22 cellular contexts compared by ENCODE assay signal in the genomic region with DNA sequence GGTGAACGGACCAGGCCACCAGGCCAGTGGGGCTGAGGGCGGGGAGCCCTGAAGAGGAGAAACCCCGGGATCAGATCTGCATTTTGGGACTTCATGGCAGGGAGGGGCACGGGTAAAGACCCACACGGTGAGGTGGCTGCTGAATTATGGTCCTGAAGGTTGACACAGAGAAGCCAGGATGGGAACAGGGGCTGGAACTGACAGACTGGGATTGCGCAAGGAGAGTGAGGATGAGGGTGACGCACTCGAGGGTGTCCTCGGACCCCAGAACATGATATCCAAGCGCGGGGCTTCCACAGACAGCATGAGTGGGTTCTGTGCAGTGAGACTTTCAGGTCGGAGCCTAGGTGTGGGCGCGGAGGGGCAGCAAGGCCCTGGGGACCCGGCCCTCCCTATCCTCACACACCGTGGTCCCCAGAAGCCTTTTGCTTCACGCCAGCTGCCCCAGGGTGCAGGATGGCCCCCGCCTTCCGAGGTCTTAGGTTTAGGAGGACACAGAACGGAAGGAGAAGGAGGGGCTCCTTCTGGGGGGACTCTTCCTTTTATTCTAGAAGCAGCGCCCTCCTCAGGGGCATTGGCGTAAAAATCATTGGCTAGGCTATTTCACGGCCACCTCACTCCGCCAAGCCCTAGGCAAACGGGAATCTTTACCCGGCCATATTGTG.
DNase-seq lines count a peak whose midpoint lies in the region; ATAC-seq and TF ChIP-seq lines count a peak whose summit lies in the region.
"Had no signal": no experiment of that assay in that cellular context is flagged by ENCODE, and none has a peak within 500 bp of the region (broad histone marks: within the 10 kb centered on the region; RNA-seq: fewer than 3 reads in every experiment).

No MANE protein-coding gene starts in this region.

- ATAC-seq in GM21723 (IDR thresholded peaks at IDR 0.05; ENCODE audit: unreplicated experiment) = no peak

- TF ChIP-seq CTCF in endodermal cell (conservative IDR thresholded peaks at IDR 0.05) = peak; percentile 35
- peak; percentile 0 for TF ChIP-seq CTCF in retinal pigment epithelial cell (conservative IDR thresholded peaks at IDR 0.05; ENCODE audit: low read depth, low read length)

- no peaks in the 10 kb centered on the region for H3K36me3 Mint-ChIP-seq in activated naive CD4-positive, alpha-beta T cell treated with anti-CD3 and anti-CD28 coated beads, Interleukin-2, amount 10 ng/mL, durations not matched to agents 7 days and 5 days
- no peaks in the 10 kb centered on the region for H3K36me3 Mint-ChIP-seq in activated naive CD4-positive, alpha-beta T cell treated with anti-CD3 and anti-CD28 coated beads for 36 hours (ENCODE audit: low read depth)
- no peaks in the 10 kb centered on the region for H3K36me3 Mint-ChIP-seq in endodermal cell (ENCODE audit: low read depth)

- WGBS in endodermal cell (ENCODE audit: insufficient coverage in 1 of 2, insufficient read length in 1 of 2), 2 experiments = 92 to 97% methylated on average over 14 to 26 of the region's 26 CpGs

- no peaks in the 10 kb centered on the region for H3K4me1 ChIP-seq in endodermal cell (ENCODE audit: control insufficient read depth, insufficient read depth, low read length)

- H3K9me3 ChIP-seq in endodermal cell (ENCODE audit: control insufficient read depth, low read length) = no peaks in the 10 kb centered on the region
- H3K9me3 ChIP-seq: lower lobe of right lung had no signal

- no peak overlapping the region for H3K4me3 Mint-ChIP-seq in activated naive CD4-positive, alpha-beta T cell treated with anti-CD3 and anti-CD28 coated beads, Interleukin-2, amount 10 ng/mL, durations not matched to agents 7 days and 5 days
- no peak overlapping the region for H3K4me3 Mint-ChIP-seq in activated naive CD4-positive, alpha-beta T cell treated with anti-CD3 and anti-CD28 coated beads for 36 hours
- no peak overlapping the region for H3K4me3 Mint-ChIP-seq in endodermal cell

- no peaks in the 10 kb centered on the region for H3K36me3 ChIP-seq in endodermal cell (ENCODE audit: control insufficient read depth, insufficient read depth, low read length)
- H3K36me3 ChIP-seq: lower lobe of right lung had no signal

- TF ChIP-seq EP300 in Ishikawa (IDR thresholded peaks at IDR 0.05; ENCODE audit: borderline replicate concordance) = no peak

- CTCF ChIA-PET in activated naive CD4-positive, alpha-beta T cell treated with anti-CD3 and anti-CD28 coated beads, Interleukin-2, amount 10 ng/mL, durations not matched to agents 7 days and 5 days (lab: Charles Lee) = interaction anchor here (1.3 kb wide), 1 partner anchor 13 kb away, joined by 4 read pairs; no protein-coding TSS in a partner anchor
- CTCF ChIA-PET in activated naive CD4-positive, alpha-beta T cell treated with anti-CD3 and anti-CD28 coated beads for 36 hours (lab: Charles Lee) = no interaction called here
- CTCF ChIA-PET in HEK293T (lab: Yijun Ruan, JAX) = no interaction called here

- H3K27me3 Mint-ChIP-seq in activated naive CD4-positive, alpha-beta T cell treated with anti-CD3 and anti-CD28 coated beads, Interleukin-2, amount 10 ng/mL, durations not matched to agents 7 days and 5 days = peaks cover 41% of the 10 kb centered on the region
- peaks cover 20% of the 10 kb centered on the region for H3K27me3 Mint-ChIP-seq in activated naive CD4-positive, alpha-beta T cell treated with anti-CD3 and anti-CD28 coated beads for 36 hours (ENCODE audit: low read depth)
- H3K27me3 Mint-ChIP-seq in endodermal cell (ENCODE audit: insufficient read depth) = peaks cover 28% of the 10 kb centered on the region

- peaks cover 15% of the 10 kb centered on the region for H3K4me1 Mint-ChIP-seq in activated naive CD4-positive, alpha-beta T cell treated with anti-CD3 and anti-CD28 coated beads, Interleukin-2, amount 10 ng/mL, durations not matched to agents 7 days and 5 days
- peaks cover 5% of the 10 kb centered on the region for H3K4me1 Mint-ChIP-seq in activated naive CD4-positive, alpha-beta T cell treated with anti-CD3 and anti-CD28 coated beads for 36 hours (ENCODE audit: low read depth)
- H3K4me1 Mint-ChIP-seq in endodermal cell = peaks cover 2% of the 10 kb centered on the region

- H3K9ac ChIP-seq in endodermal cell (ENCODE audit: extremely low read depth, low read length, poor library complexity, severe bottlenecking) = no peak overlapping the region

- POLR2A ChIA-PET in HEK293T (lab: Yijun Ruan, JAX) = no interaction called here

- no peaks in the 10 kb centered on the region for H3K9me3 Mint-ChIP-seq in activated naive CD4-positive, alpha-beta T cell treated with anti-CD3 and anti-CD28 coated beads, Interleukin-2, amount 10 ng/mL, durations not matched to agents 7 days and 5 days
- no peaks in the 10 kb centered on the region for H3K9me3 Mint-ChIP-seq in activated naive CD4-positive, alpha-beta T cell treated with anti-CD3 and anti-CD28 coated beads for 36 hours
- no peaks in the 10 kb centered on the region for H3K9me3 Mint-ChIP-seq in endodermal cell
- H3K9me3 Mint-ChIP-seq: activated CD4-positive, alpha-beta T cell treated with anti-CD3 and anti-CD28 coated beads, Interleukin-2, amount 10 ng/mL, durations not matched to agents 24 days and 14 days; T-helper 1 cell treated with Interleukin-12 subunit alpha and Interleukin-12 subunit beta and Interleukin-4 antibody, amounts not matched to agents 30 μg/mL and 1 μg/mL, for 36 hours had no signal

- intact Hi-C loops in activated naive CD4-positive, alpha-beta T cell treated with anti-CD3 and anti-CD28 coated beads for 36 hours (cut with micrococcal nuclease) = loop anchor here (5.0 to 10.0 kb wide), 4 partner anchors 201 to 1187 kb away; no protein-coding TSS in a partner anchor

- no peak overlapping the region for H3K27ac ChIP-seq in endodermal cell (ENCODE audit: low read depth, low read length)
- H3K27ac ChIP-seq: lower lobe of right lung, RWPE1, SK-N-MC had no signal

- H3K27me3 ChIP-seq in endodermal cell (ENCODE audit: control insufficient read depth, insufficient read depth, low read length, poor library complexity, severe bottlenecking) = no peaks in the 10 kb centered on the region
- H3K27me3 ChIP-seq: dorsolateral prefrontal cortex had no signal

- no peak overlapping the region for H3K4me3 ChIP-seq in endodermal cell (ENCODE audit: low read length)
- no peak overlapping the region for H3K4me3 ChIP-seq in retinal pigment epithelial cell (ENCODE audit: low read length)
- H3K4me3 ChIP-seq: SK-N-MC had no signal

- no peak for TF ChIP-seq RAD21 in Ishikawa (IDR thresholded peaks at IDR 0.05; ENCODE audit: low read depth)

- no peak for DNase-seq in activated naive CD4-positive, alpha-beta T cell treated with anti-CD3 and anti-CD28 coated beads, Interleukin-2, amount 10 ng/mL, durations not matched to agents 7 days and 5 days
- no peak for DNase-seq in activated naive CD4-positive, alpha-beta T cell treated with anti-CD3 and anti-CD28 coated beads for 36 hours
- DNase-seq in endodermal cell = no peak
- no peak for DNase-seq in retinal pigment epithelial cell (ENCODE audit: low read depth)
- DNase-seq in HEK293T (ENCODE audit: extremely low spot score) = no peak
- DNase-seq in GM19238 (ENCODE audit: insufficient read length, low spot score) = no peak
- DNase-seq: activated naive CD4-positive, alpha-beta T cell treated with anti-CD3 and anti-CD28 coated beads, Interleukin-2, amount 50 U/mL, for 16 hours; central memory CD4-positive, alpha-beta T cell; NCI-H1105 treated with DMSO at 0.1 percent for 48 hours; NCI-H2029; NCI-H2227 treated with DMSO at 0.1 percent for 48 hours; NCI-H69; small intestine; stimulated activated CD4-positive, alpha-beta T cell treated with anti-CD3 and anti-CD28 coated beads, Interleukin-2, amount 100 ng/mL, for 24 hours had no signal

- peak overlapping the region; percentile 71 for H3K27ac Mint-ChIP-seq in activated naive CD4-positive, alpha-beta T cell treated with anti-CD3 and anti-CD28 coated beads, Interleukin-2, amount 10 ng/mL, durations not matched to agents 7 days and 5 days
- H3K27ac Mint-ChIP-seq in activated naive CD4-positive, alpha-beta T cell treated with anti-CD3 and anti-CD28 coated beads for 36 hours = no peak overlapping the region
- H3K27ac Mint-ChIP-seq in endodermal cell = no peak overlapping the region

TF ChIP-seq in Ishikawa, 13 proteins besides CTCF, POLR2A, EP300 and RAD21:
- TF ChIP-seq CEBPB (IDR thresholded peaks at IDR 0.05) (0 out of 2 replicates have a peak, but pooled peaks have one; percentile 12), NFIC (IDR thresholded peaks at IDR 0.05) (no peak)

TF ChIP-seq in HEK293T, 16 proteins besides CTCF, POLR2A, EP300 and RAD21:
- TF ChIP-seq NFRKB (IDR thresholded peaks at IDR 0.05) (no peak), BHLHE40 (IDR thresholded peaks at IDR 0.05; ENCODE audit: borderline replicate concordance) (no peak), HDGF (IDR thresholded peaks at IDR 0.05; ENCODE audit: borderline replicate concordance) (no peak), ELF4 (IDR thresholded peaks at IDR 0.05) (no peak), SP1 (IDR thresholded peaks at IDR 0.05) (no peak), CTBP1 (IDR thresholded peaks at IDR 0.05; ENCODE audit: borderline replicate concordance) (no peak), TARDBP (IDR thresholded peaks at IDR 0.05) (no peak), FOXM1 (IDR thresholded peaks at IDR 0.05; ENCODE audit: borderline replicate concordance) (no peak), SUZ12 (IDR thresholded peaks at IDR 0.05) (no peak), FOXK2 (IDR thresholded peaks at IDR 0.05) (no peak)
- TF ChIP-seq, protein P1, sequence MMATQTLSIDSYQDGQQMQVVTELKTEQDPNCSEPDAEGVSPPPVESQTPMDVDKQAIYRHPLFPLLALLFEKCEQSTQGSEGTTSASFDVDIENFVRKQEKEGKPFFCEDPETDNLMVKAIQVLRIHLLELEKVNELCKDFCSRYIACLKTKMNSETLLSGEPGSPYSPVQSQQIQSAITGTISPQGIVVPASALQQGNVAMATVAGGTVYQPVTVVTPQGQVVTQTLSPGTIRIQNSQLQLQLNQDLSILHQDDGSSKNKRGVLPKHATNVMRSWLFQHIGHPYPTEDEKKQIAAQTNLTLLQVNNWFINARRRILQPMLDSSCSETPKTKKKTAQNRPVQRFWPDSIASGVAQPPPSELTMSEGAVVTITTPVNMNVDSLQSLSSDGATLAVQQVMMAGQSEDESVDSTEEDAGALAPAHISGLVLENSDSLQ (IDR thresholded peaks at IDR 0.05) = no peak
